8 cellular contexts compared by ENCODE assay signal in genomic region chr10:80104066-80104926, GRCh38. TPM values are rescaled to one million over a fixed set of nuclear protein-coding genes. Genes with fewer than 3 reads are reported as not detected.
DNase-seq lines count a peak whose midpoint lies in the region; ATAC-seq and TF ChIP-seq lines count a peak whose summit lies in the region.

No MANE protein-coding gene starts in this region.

- H3K9me3 Mint-ChIP-seq in nephron, result peaks cover 25% of the 10 kb centered on the region
- peaks cover 4 to 25% (median 18%) of the 10 kb centered on the region in 6 donors for H3K9me3 Mint-ChIP-seq in immature natural killer cell

- H3K27me3 Mint-ChIP-seq in nephron (ENCODE audit: low read depth) (peaks cover 3% of the 10 kb centered on the region), immature natural killer cell (ENCODE audit: low read depth in 3 of 3) (peaks cover 2 to 6% (median 4%) of the 10 kb centered on the region in 3 donors)

- DNase-seq in GM13977 (ENCODE audit: low spot score) (peak; percentile 42), brain pericyte (ENCODE audit: low read depth, low spot score) (peak; percentile 54), NCI-H82 treated with DMSO at 0.1 percent for 48 hours (lab: John Stamatoyannopoulos, UW; ENCODE audit: unreplicated experiment) (no peak), iPS-NIHi11 (ENCODE audit: low spot score) (no peak), immature natural killer cell (no peak)

- ATAC-seq in HG02981 (IDR thresholded peaks at IDR 0.05; ENCODE audit: unreplicated experiment) (peak; percentile 81), GM19023 (IDR thresholded peaks at IDR 0.05; ENCODE audit: unreplicated experiment) (no peak)

- TF ChIP-seq CTCF in GM13977 (IDR thresholded peaks at IDR 0.05; ENCODE audit: extremely low read depth, insufficient read depth, missing control alignments) (no peak), nephron (IDR thresholded peaks at IDR 0.05; ENCODE audit: unreplicated experiment in 3 of 3) (no peak)

- H3K36me3 Mint-ChIP-seq in nephron (ENCODE audit: low read depth) (peaks cover 9% of the 10 kb centered on the region), immature natural killer cell (peaks cover 0 to 14% (median 11%) of the 10 kb centered on the region in 3 donors)

- in situ Hi-C loops in GM13977 (cut with MboI; ENCODE audit: low pct_unique_long_range_greater_than_20kb, low sequenced_read_pairs, unreplicated experiment), result no loop called here

- H3K4me3 Mint-ChIP-seq in nephron, result peak overlapping the region in 1 of 3 experiments; percentile 38
- H3K4me3 Mint-ChIP-seq in immature natural killer cell, result no peak overlapping the region

- H3K27ac Mint-ChIP-seq in nephron (peak overlapping the region; percentile 90 to 96 (median 94)), immature natural killer cell (no peak overlapping the region)

- H3K4me1 Mint-ChIP-seq in nephron (peaks cover 21% of the 10 kb centered on the region), immature natural killer cell (no peaks in the 10 kb centered on the region)

RNA-seq across cellular contexts. Expression of gene TMEM254, which starts 25.8 kb away (rescaled TPM):
- 10 to 100 TPM; 18.2 to 24.5 (median 22.7) TPM for polyA plus RNA-seq in immature natural killer cell

RNA-seq across cellular contexts. Expression of gene PLAC9, which starts 28.2 kb away (rescaled TPM):
- polyA plus RNA-seq in immature natural killer cell, result not detected

Comparison
In these comparisons a context has a peak if more than half of its experiments do, and no peak if none do; other contexts are left out.
1. DNase-seq: peak in GM13977 (single experiment) and brain pericyte (single experiment); none in NCI-H82 treated with DMSO at 0.1 percent for 48 hours (single experiment), iPS-NIHi11 (single experiment) and immature natural killer cell (0 of 3).
2. H3K27ac Mint-ChIP-seq: peak in nephron (3 of 3); none in immature natural killer cell (0 of 6).